In genomic region chr16:1518626-1519135, GRCh38 we compare ENCODE assay signal across 19 cellular contexts. TPM values are rescaled to one million over a fixed set of nuclear protein-coding genes. Genes with fewer than 3 reads are reported as not detected.
"Had no signal": no experiment of that assay in that cellular context is flagged by ENCODE, and none has a peak within 500 bp of the region (broad histone marks: within the 10 kb centered on the region; RNA-seq: fewer than 3 reads in every experiment).

No MANE protein-coding gene starts in this region.

- H3K4me1 ChIP-seq: right atrium auricular region had no signal

- H3K4me3 ChIP-seq: cardiac muscle cell, lung, right atrium auricular region, skin epidermis had no signal

- H3K4me3 Mint-ChIP-seq: activated CD4-positive, alpha-beta memory T cell treated with anti-CD3 and anti-CD28 coated beads for 36 hours; activated CD4-positive, alpha-beta T cell treated with anti-CD3 and anti-CD28 coated beads for 36 hours; activated CD8-positive, alpha-beta memory T cell treated with anti-CD3 and anti-CD28 coated beads, Interleukin-2, amount 10 ng/mL, durations not matched to agents 7 days and 5 days; activated naive CD8-positive, alpha-beta T cell; effector memory CD8-positive, alpha-beta T cell; mesothelial cell of epicardium; nephron progenitor cell; T-helper 2 cell treated with Interferon-gamma antibody and Interleukin-4, amounts not matched to agents 5 μg/mL and 100 μg/mL, for 36 hours; WTC11 had no signal

- H3K9me3 ChIP-seq: SK-N-SH had no signal

- FAIRE-seq: TTC549 had no signal

- H3K36me3 Mint-ChIP-seq: activated CD8-positive, alpha-beta memory T cell treated with anti-CD3 and anti-CD28 coated beads, Interleukin-2, amount 10 ng/mL, durations not matched to agents 7 days and 5 days had no signal

- H3K9me3 Mint-ChIP-seq: effector memory CD8-positive, alpha-beta T cell; T-helper 2 cell treated with Interferon-gamma antibody and Interleukin-4, amounts not matched to agents 5 μg/mL and 100 μg/mL, for 36 hours had no signal

- H3K27me3 ChIP-seq: cardiac muscle cell, right atrium auricular region had no signal

- H3K27me3 Mint-ChIP-seq: activated CD4-positive, alpha-beta memory T cell treated with anti-CD3 and anti-CD28 coated beads for 36 hours; activated CD4-positive, alpha-beta T cell treated with anti-CD3 and anti-CD28 coated beads for 36 hours; activated CD8-positive, alpha-beta memory T cell treated with anti-CD3 and anti-CD28 coated beads, Interleukin-2, amount 10 ng/mL, durations not matched to agents 7 days and 5 days; activated naive CD8-positive, alpha-beta T cell; effector memory CD8-positive, alpha-beta T cell; progenitor cell of endocrine pancreas had no signal

- ATAC-seq: activated CD4-positive, alpha-beta T cell treated with anti-CD3 and anti-CD28 coated beads for 36 hours; activated CD8-positive, alpha-beta memory T cell treated with anti-CD3 and anti-CD28 coated beads, Interleukin-2, amount 10 ng/mL, durations not matched to agents 7 days and 5 days; effector memory CD8-positive, alpha-beta T cell; WTC11 had no signal

- H3K27ac ChIP-seq: cardiac muscle cell, right atrium auricular region, skin epidermis had no signal

- H3K4me1 Mint-ChIP-seq: activated CD4-positive, alpha-beta T cell treated with anti-CD3 and anti-CD28 coated beads for 36 hours; activated CD8-positive, alpha-beta memory T cell treated with anti-CD3 and anti-CD28 coated beads, Interleukin-2, amount 10 ng/mL, durations not matched to agents 7 days and 5 days; mesothelial cell of epicardium; nephron progenitor cell; WTC11 had no signal

- DNase-seq: activated CD4-positive, alpha-beta memory T cell treated with anti-CD3 and anti-CD28 coated beads for 36 hours; activated CD4-positive, alpha-beta T cell treated with anti-CD3 and anti-CD28 coated beads for 36 hours; activated CD8-positive, alpha-beta memory T cell treated with anti-CD3 and anti-CD28 coated beads, Interleukin-2, amount 10 ng/mL, durations not matched to agents 7 days and 5 days; effector memory CD8-positive, alpha-beta T cell; foreskin fibroblast; nephron progenitor cell; SK-N-SH had no signal

- H3K27ac Mint-ChIP-seq: activated CD4-positive, alpha-beta memory T cell treated with anti-CD3 and anti-CD28 coated beads for 36 hours; activated CD4-positive, alpha-beta T cell treated with anti-CD3 and anti-CD28 coated beads for 36 hours; activated CD8-positive, alpha-beta memory T cell treated with anti-CD3 and anti-CD28 coated beads, Interleukin-2, amount 10 ng/mL, durations not matched to agents 7 days and 5 days; activated naive CD8-positive, alpha-beta T cell; mesothelial cell of epicardium; progenitor cell of endocrine pancreas; T-helper 2 cell treated with Interferon-gamma antibody and Interleukin-4, amounts not matched to agents 5 μg/mL and 100 μg/mL, for 36 hours; WTC11 had no signal

RNA-seq across cellular contexts. Expression of gene TMEM204, which starts 14.8 kb away (rescaled TPM):
- total RNA-seq: progenitor cell of endocrine pancreas had no signal

RNA-seq across cellular contexts. Expression of gene PTX4, which starts 29.9 kb away (rescaled TPM):
- total RNA-seq: activated CD4-positive, alpha-beta memory T cell treated with anti-CD3 and anti-CD28 coated beads for 36 hours; activated CD4-positive, alpha-beta T cell treated with anti-CD3 and anti-CD28 coated beads for 36 hours; activated CD8-positive, alpha-beta memory T cell treated with anti-CD3 and anti-CD28 coated beads, Interleukin-2, amount 10 ng/mL, durations not matched to agents 7 days and 5 days; mesothelial cell of epicardium; osteoblast; progenitor cell of endocrine pancreas; urinary bladder had no signal
- polyA plus RNA-seq: cardiac muscle cell, SK-N-SH had no signal
